Comparison of ENCODE assay signal across 8 cellular contexts in the genomic region with DNA sequence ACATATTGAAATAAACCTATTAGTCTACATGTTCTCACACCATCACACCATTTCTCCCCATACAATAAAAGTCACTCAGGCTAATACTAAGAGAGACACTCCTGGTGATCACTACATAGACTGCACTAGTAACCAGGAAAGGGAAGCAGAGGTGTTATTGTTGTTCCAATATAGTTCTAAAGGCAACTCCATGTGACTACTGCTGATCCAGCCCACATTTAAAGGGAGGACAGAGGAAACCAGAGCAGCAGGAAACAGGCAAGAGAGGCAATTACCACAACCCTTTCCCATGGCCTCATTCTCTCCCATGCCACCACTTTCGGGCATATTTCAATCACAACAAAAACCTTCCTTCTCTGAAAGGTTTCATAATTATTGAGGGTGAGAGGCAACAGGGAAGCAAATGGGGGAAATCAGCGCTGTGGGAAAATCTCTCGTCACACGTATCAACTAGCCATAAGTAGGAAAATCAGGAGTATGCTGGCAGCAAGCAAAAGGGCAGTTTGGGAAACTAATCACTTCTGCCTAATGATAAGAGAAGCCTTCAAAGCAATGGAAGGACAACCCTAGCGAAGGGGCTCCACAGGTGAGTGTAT. TPM values are rescaled to one million over a fixed set of nuclear protein-coding genes. Genes with fewer than 3 reads are reported as not detected.
DNase-seq lines count a peak whose midpoint lies in the region; ATAC-seq and TF ChIP-seq lines count a peak whose summit lies in the region.

No MANE protein-coding gene starts in this region.

- no peak for ATAC-seq in stimulated activated naive CD8-positive, alpha-beta T cell treated with anti-CD3 and anti-CD28 coated beads, Interleukin-15, Interleukin-2, amounts not matched to agents 100 U/mL and 50 U/mL, for 24 hours
- ATAC-seq in activated B cell treated with CpG ODN at 0.5 μM for 24 hours (ENCODE audit: low read depth) = no peak

- H3K4me1 ChIP-seq in iPS-18a (ENCODE audit: control insufficient read depth, low read depth, low read length) = peaks cover 19% of the 10 kb centered on the region

- intact Hi-C loops in activated B cell treated with CpG ODN at 0.5 μM for 24 hours (cut with micrococcal nuclease) = loop anchor here (5.0 to 10.0 kb wide), 2 partner anchors 35 to 1022 kb away; a partner anchor contains a TSS

- peaks cover 36% of the 10 kb centered on the region for H3K4me1 Mint-ChIP-seq in stimulated activated naive CD8-positive, alpha-beta T cell treated with anti-CD3 and anti-CD28 coated beads, Interleukin-15, Interleukin-2, amounts not matched to agents 100 ng/mL and 50 ng/mL, for 24 hours (ENCODE audit: low read depth)
- H3K4me1 Mint-ChIP-seq in activated B cell treated with CpG ODN at 0.5 μM for 24 hours = peaks cover 25% of the 10 kb centered on the region

- H3K36me3 ChIP-seq in iPS-18a (ENCODE audit: control insufficient read depth, low read depth, low read length) = peaks cover 5% of the 10 kb centered on the region

- no peak overlapping the region for H3K9ac ChIP-seq in iPS-18a (ENCODE audit: low read length)

- POLR2A ChIA-PET in activated B cell treated with CpG ODN at 0.5 μM for 24 hours (lab: Charles Lee) = no interaction called here

- no peak for TF ChIP-seq CTCF in activated B cell treated with CpG ODN at 0.5 μM for 24 hours (IDR thresholded peaks at IDR 0.05)

- H3K27ac ChIP-seq in iPS-18a (ENCODE audit: low read length) (no peak overlapping the region), substantia nigra (ENCODE audit: low read depth, low read length, poor library complexity, severe bottlenecking) (no peak overlapping the region)

- peak overlapping the region; percentile 99 for H3K4me3 ChIP-seq in iPS-18a (ENCODE audit: low read length)

- H3K27me3 Mint-ChIP-seq in stimulated activated naive CD8-positive, alpha-beta T cell treated with anti-CD3 and anti-CD28 coated beads, Interleukin-15, Interleukin-2, amounts not matched to agents 100 ng/mL and 50 ng/mL, for 24 hours = no peaks in the 10 kb centered on the region
- H3K27me3 Mint-ChIP-seq in activated B cell treated with CpG ODN at 0.5 μM for 24 hours = no peaks in the 10 kb centered on the region

- H3K27ac Mint-ChIP-seq in stimulated activated naive CD8-positive, alpha-beta T cell treated with anti-CD3 and anti-CD28 coated beads, Interleukin-15, Interleukin-2, amounts not matched to agents 100 ng/mL and 50 ng/mL, for 24 hours = peak overlapping the region; percentile 42
- H3K27ac Mint-ChIP-seq in activated B cell treated with CpG ODN at 0.5 μM for 24 hours = no peak overlapping the region

- H3K4me3 Mint-ChIP-seq in stimulated activated naive CD8-positive, alpha-beta T cell treated with anti-CD3 and anti-CD28 coated beads, Interleukin-15, Interleukin-2, amounts not matched to agents 100 ng/mL and 50 ng/mL, for 24 hours = peak overlapping the region; percentile 94
- peak overlapping the region; percentile 48 for H3K4me3 Mint-ChIP-seq in activated B cell treated with CpG ODN at 0.5 μM for 24 hours

- DNase-seq in stimulated activated naive CD8-positive, alpha-beta T cell treated with anti-CD3 and anti-CD28 coated beads, Interleukin-15, Interleukin-2, amounts not matched to agents 100 U/mL and 50 U/mL, for 24 hours = no peak
- DNase-seq in activated B cell treated with CpG ODN at 0.5 μM for 24 hours = no peak
- DNase-seq in substantia nigra (lab: John Stamatoyannopoulos, UW) = no peak
- no peak for DNase-seq in HPDE6-E6E7 (ENCODE audit: extremely low spot score)
- DNase-seq in GM19240 (ENCODE audit: insufficient read length, low spot score) = no peak
- no peak for DNase-seq in DMS114 treated with DMSO at 0.1 percent for 48 hours (lab: John Stamatoyannopoulos, UW; ENCODE audit: unreplicated experiment)

- peaks cover 22% of the 10 kb centered on the region for H3K36me3 Mint-ChIP-seq in stimulated activated naive CD8-positive, alpha-beta T cell treated with anti-CD3 and anti-CD28 coated beads, Interleukin-15, Interleukin-2, amounts not matched to agents 100 ng/mL and 50 ng/mL, for 24 hours (ENCODE audit: low read depth)
- peaks cover 17% of the 10 kb centered on the region for H3K36me3 Mint-ChIP-seq in activated B cell treated with CpG ODN at 0.5 μM for 24 hours (ENCODE audit: low read depth)

- CTCF ChIA-PET in activated B cell treated with CpG ODN at 0.5 μM for 24 hours (lab: Charles Lee) = no interaction called here

- H3K9me3 ChIP-seq in iPS-18a (ENCODE audit: control insufficient read depth, low read depth, low read length) = no peaks in the 10 kb centered on the region

- H3K9me3 Mint-ChIP-seq in stimulated activated naive CD8-positive, alpha-beta T cell treated with anti-CD3 and anti-CD28 coated beads, Interleukin-15, Interleukin-2, amounts not matched to agents 100 ng/mL and 50 ng/mL, for 24 hours = no peaks in the 10 kb centered on the region
- H3K9me3 Mint-ChIP-seq in activated B cell treated with CpG ODN at 0.5 μM for 24 hours = no peaks in the 10 kb centered on the region

- H3K27me3 ChIP-seq in iPS-18a (ENCODE audit: control insufficient read depth, insufficient read depth, low read length) = no peaks in the 10 kb centered on the region

RNA-seq across cellular contexts. Expression of a gene that starts 1.8 kb away (rescaled TPM):
- total RNA-seq in activated B cell treated with CpG ODN at 0.5 μM for 24 hours = 31.5 and 33.4 TPM in 2 replicates
